ENCODE assay signal across 1 cellular context in the genomic region with DNA sequence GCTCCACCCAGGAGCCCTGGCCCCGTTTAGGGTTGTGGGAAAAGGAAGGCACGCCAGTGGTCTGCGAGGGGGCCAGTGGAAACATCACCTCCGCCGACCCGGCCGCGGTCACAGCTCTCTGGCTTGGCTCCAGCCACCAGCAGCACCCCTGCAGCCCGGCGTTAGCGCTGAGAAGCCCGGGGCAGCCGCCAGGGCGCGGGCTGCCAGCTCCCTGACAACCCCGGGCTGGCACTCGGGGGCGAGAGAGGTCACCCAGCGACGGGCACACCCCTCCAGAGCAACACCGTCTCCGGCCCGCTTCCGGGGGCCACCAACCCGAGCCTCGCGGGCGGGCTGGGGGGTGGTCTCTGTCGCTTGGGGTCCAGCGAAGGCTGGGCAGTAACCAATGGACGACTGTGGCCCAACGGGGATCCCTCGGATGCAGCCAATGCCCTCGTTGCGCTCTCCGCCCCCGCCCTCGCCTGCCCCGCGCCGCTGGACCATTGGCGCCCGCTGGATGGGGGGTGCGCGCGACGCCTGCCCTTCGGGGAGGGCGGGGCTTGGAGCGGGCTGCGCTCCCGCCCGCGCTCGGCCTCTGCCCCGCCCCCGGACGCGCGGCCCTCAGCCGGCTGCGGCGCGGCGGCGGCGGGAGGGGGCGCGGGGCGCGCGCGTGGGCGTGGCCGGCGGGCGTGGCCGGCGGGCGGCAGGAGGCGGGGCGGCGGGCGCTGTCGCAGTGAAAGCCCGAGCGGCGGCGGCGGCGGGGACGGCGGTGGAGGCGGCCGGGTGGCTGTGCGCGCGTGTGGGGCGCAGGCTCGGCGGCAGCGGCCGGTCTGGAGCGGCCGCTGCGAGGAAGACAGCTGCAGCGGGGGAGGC.
A peak's percentile ranks its signal among the peaks of the same experiment; 100 is the strongest.
TF ChIP-seq lines count a peak whose summit lies in the region.

A gene (plus strand): TSS at position 712 of the 852 bp plus-strand sequence. CDS start 1,007 bp downstream, outside the sequence.

TF ChIP-seq in HEK293, 187 proteins besides CTCF, POLR2A, EP300 and RAD21 (continued from another document):
- TF ChIP-seq, protein P1, sequence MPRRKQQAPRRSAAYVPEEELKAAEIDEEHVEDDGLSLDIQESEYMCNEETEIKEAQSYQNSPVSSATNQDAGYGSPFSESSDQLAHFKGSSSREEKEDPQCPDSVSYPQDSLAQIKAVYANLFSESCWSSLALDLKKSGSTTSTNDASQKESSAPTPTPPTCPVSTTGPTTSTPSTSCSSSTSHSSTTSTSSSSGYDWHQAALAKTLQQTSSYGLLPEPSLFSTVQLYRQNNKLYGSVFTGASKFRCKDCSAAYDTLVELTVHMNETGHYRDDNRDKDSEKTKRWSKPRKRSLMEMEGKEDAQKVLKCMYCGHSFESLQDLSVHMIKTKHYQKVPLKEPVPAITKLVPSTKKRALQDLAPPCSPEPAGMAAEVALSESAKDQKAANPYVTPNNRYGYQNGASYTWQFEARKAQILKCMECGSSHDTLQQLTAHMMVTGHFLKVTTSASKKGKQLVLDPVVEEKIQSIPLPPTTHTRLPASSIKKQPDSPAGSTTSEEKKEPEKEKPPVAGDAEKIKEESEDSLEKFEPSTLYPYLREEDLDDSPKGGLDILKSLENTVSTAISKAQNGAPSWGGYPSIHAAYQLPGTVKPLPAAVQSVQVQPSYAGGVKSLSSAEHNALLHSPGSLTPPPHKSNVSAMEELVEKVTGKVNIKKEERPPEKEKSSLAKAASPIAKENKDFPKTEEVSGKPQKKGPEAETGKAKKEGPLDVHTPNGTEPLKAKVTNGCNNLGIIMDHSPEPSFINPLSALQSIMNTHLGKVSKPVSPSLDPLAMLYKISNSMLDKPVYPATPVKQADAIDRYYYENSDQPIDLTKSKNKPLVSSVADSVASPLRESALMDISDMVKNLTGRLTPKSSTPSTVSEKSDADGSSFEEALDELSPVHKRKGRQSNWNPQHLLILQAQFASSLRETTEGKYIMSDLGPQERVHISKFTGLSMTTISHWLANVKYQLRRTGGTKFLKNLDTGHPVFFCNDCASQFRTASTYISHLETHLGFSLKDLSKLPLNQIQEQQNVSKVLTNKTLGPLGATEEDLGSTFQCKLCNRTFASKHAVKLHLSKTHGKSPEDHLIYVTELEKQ (tag by site-specific recombination; IDR thresholded peaks at IDR 0.05; ENCODE audit: borderline replicate concordance), result no peak
- no peak for TF ChIP-seq ZFP3 (tag by site-specific recombination; IDR thresholded peaks at IDR 0.05; ENCODE audit: low read depth)
- TF ChIP-seq ZNF776 (tag by site-specific recombination; IDR thresholded peaks at IDR 0.05; ENCODE audit: borderline replicate concordance), result no peak
- TF ChIP-seq WT1 (tag by site-specific recombination; IDR thresholded peaks at IDR 0.05), result no peak
- TF ChIP-seq ZNF843 (tag by site-specific recombination; IDR thresholded peaks at IDR 0.05), result no peak
- TF ChIP-seq ZNF2 (tag by site-specific recombination; IDR thresholded peaks at IDR 0.05), result 0 out of 2 replicates have a peak, but pooled peaks have one; percentile 36
- TF ChIP-seq IKZF3 (tag by site-specific recombination; IDR thresholded peaks at IDR 0.05), result no peak
- TF ChIP-seq, protein P2, sequence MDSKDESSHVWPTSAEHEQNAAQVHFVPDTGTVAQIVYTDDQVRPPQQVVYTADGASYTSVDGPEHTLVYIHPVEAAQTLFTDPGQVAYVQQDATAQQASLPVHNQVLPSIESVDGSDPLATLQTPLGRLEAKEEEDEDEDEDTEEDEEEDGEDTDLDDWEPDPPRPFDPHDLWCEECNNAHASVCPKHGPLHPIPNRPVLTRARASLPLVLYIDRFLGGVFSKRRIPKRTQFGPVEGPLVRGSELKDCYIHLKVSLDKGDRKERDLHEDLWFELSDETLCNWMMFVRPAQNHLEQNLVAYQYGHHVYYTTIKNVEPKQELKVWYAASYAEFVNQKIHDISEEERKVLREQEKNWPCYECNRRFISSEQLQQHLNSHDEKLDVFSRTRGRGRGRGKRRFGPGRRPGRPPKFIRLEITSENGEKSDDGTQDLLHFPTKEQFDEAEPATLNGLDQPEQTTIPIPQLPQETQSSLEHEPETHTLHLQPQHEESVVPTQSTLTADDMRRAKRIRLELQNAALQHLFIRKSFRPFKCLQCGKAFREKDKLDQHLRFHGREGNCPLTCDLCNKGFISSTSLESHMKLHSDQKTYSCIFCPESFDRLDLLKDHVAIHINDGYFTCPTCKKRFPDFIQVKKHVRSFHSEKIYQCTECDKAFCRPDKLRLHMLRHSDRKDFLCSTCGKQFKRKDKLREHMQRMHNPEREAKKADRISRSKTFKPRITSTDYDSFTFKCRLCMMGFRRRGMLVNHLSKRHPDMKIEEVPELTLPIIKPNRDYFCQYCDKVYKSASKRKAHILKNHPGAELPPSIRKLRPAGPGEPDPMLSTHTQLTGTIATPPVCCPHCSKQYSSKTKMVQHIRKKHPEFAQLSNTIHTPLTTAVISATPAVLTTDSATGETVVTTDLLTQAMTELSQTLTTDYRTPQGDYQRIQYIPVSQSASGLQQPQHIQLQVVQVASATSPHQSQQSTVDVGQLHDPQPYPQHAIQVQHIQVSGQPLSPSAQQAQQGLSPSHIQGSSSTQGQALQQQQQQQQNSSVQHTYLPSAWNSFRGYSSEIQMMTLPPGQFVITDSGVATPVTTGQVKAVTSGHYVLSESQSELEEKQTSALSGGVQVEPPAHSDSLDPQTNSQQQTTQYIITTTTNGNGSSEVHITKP (tag by site-specific recombination; IDR thresholded peaks at IDR 0.05), result peak; percentile 80
